39 cellular contexts compared by ENCODE assay signal in genomic region chr1:29895201-29895600, GRCh38.
"Had no signal": no experiment of that assay in that cellular context is flagged by ENCODE, and none has a peak within 500 bp of the region (broad histone marks: within the 10 kb centered on the region; RNA-seq: fewer than 3 reads in every experiment).

No MANE protein-coding gene starts in this region.

- ATAC-seq: activated CD4-positive, CD25-positive, alpha-beta regulatory T cell treated with anti-CD3 and anti-CD28 coated beads, Interleukin-2, amount 50 U/mL, for 24 hours; activated CD8-positive, alpha-beta memory T cell treated with anti-CD3 and anti-CD28 coated beads, Interleukin-2, amount 10 ng/mL, durations not matched to agents 7 days and 5 days; activated CD8-positive, alpha-beta T cell treated with anti-CD3 and anti-CD28 coated beads, Interleukin-2, amount 10 ng/mL, durations not matched to agents 7 days and 5 days; activated naive CD8-positive, alpha-beta T cell treated with anti-CD3 and anti-CD28 coated beads, Interleukin-2, amount 50 U/mL, for 24 hours; body of pancreas; effector memory CD8-positive, alpha-beta T cell; foreskin keratinocyte; gastrocnemius medialis; heart left ventricle; T-helper 17 cell had no signal

- H3K4me3 ChIP-seq: adrenal gland, body of pancreas, cardiac muscle cell, colonic mucosa, dorsolateral prefrontal cortex, esophagus muscularis mucosa, gastrocnemius medialis, heart left ventricle had no signal

- H3K27ac Mint-ChIP-seq: activated B cell treated with CpG ODN at 0.5 μM for 24 hours; activated CD4-positive, alpha-beta memory T cell treated with anti-CD3 and anti-CD28 coated beads for 36 hours; activated CD8-positive, alpha-beta memory T cell treated with anti-CD3 and anti-CD28 coated beads, Interleukin-2, amount 10 ng/mL, durations not matched to agents 7 days and 5 days; activated CD8-positive, alpha-beta T cell treated with anti-CD3 and anti-CD28 coated beads, Interleukin-2, amount 10 ng/mL, durations not matched to agents 7 days and 5 days; activated naive CD4-positive, alpha-beta T cell treated with anti-CD3 and anti-CD28 coated beads for 36 hours; activated naive CD4-positive, alpha-beta T cell treated with anti-CD3 and anti-CD28 coated beads, Interleukin-2, amount 50 U/mL, for 24 hours; activated naive CD8-positive, alpha-beta T cell treated with anti-CD3 and anti-CD28 coated beads for 36 hours; activated naive CD8-positive, alpha-beta T cell treated with anti-CD3 and anti-CD28 coated beads, Interleukin-2, amount 50 U/mL, for 24 hours; activated T-helper 1 cell treated with anti-CD3 and anti-CD28 coated beads, Interleukin-12 subunit alpha, Interleukin-12 subunit beta, Interleukin-2, Interleukin-4 antibody, amounts not matched to agents 30 ng/mL and 10 ng/mL and 1 ng/mL, durations not matched to agents 14 hours and 24 hours and 36 hours; activated T-helper 2 cell treated with anti-CD3 and anti-CD28 coated beads, Interferon-gamma antibody, Interleukin-2, Interleukin-4, amounts not matched to agents 10 μg/mL and 5 μg/mL and 100 μg/mL, durations not matched to agents 14 hours and 24 hours and 36 hours; dendritic cell treated with granulocyte-macrophage colony-stimulating factor and Interleukin-4, amounts not matched to agents 40 ng/mL and 50 ng/mL, for 4 days; effector memory CD8-positive, alpha-beta T cell; T-helper 17 cell; T-helper 2 cell treated with Interferon-gamma antibody and Interleukin-4, amounts not matched to agents 5 μg/mL and 100 μg/mL, for 36 hours had no signal

- H3K9me3 Mint-ChIP-seq: activated B cell treated with CpG ODN at 0.5 μM for 24 hours; activated CD4-positive, alpha-beta memory T cell treated with anti-CD3 and anti-CD28 coated beads for 36 hours; activated naive CD4-positive, alpha-beta T cell treated with anti-CD3 and anti-CD28 coated beads for 36 hours; activated naive CD4-positive, alpha-beta T cell treated with anti-CD3 and anti-CD28 coated beads, Interleukin-2, amount 50 U/mL, for 24 hours; activated naive CD8-positive, alpha-beta T cell treated with anti-CD3 and anti-CD28 coated beads for 36 hours; activated naive CD8-positive, alpha-beta T cell treated with anti-CD3 and anti-CD28 coated beads, Interleukin-2, amount 50 U/mL, for 24 hours; activated T-helper 1 cell treated with anti-CD3 and anti-CD28 coated beads, Interleukin-12 subunit alpha, Interleukin-12 subunit beta, Interleukin-2, Interleukin-4 antibody, amounts not matched to agents 30 ng/mL and 10 ng/mL and 1 ng/mL, durations not matched to agents 14 hours and 24 hours and 36 hours; activated T-helper 2 cell treated with anti-CD3 and anti-CD28 coated beads, Interferon-gamma antibody, Interleukin-2, Interleukin-4, amounts not matched to agents 10 μg/mL and 5 μg/mL and 100 μg/mL, durations not matched to agents 14 hours and 24 hours and 36 hours; dendritic cell treated with granulocyte-macrophage colony-stimulating factor and Interleukin-4, amounts not matched to agents 40 ng/mL and 50 ng/mL, for 4 days; effector memory CD8-positive, alpha-beta T cell; T-helper 2 cell treated with Interferon-gamma antibody and Interleukin-4, amounts not matched to agents 5 μg/mL and 100 μg/mL, for 36 hours had no signal

- H3K36me3 Mint-ChIP-seq: activated CD4-positive, alpha-beta memory T cell treated with anti-CD3 and anti-CD28 coated beads for 36 hours; activated CD8-positive, alpha-beta memory T cell treated with anti-CD3 and anti-CD28 coated beads, Interleukin-2, amount 10 ng/mL, durations not matched to agents 7 days and 5 days; activated naive CD4-positive, alpha-beta T cell treated with anti-CD3 and anti-CD28 coated beads, Interleukin-2, amount 50 U/mL, for 24 hours; activated naive CD8-positive, alpha-beta T cell treated with anti-CD3 and anti-CD28 coated beads for 36 hours had no signal

- DNase-seq: activated B cell treated with CpG ODN at 0.5 μM for 24 hours; activated CD4-positive, alpha-beta memory T cell treated with anti-CD3 and anti-CD28 coated beads for 36 hours; activated CD4-positive, alpha-beta T cell treated with anti-CD3 and anti-CD28 coated beads for 48 hours; activated CD8-positive, alpha-beta memory T cell treated with anti-CD3 and anti-CD28 coated beads, Interleukin-2, amount 10 ng/mL, durations not matched to agents 7 days and 5 days; activated CD8-positive, alpha-beta memory T cell treated with anti-CD3 and anti-CD28 coated beads, Interleukin-2, amount 50 U/mL, for 4 hours; activated CD8-positive, alpha-beta T cell treated with anti-CD3 and anti-CD28 coated beads, Interleukin-2, amount 10 ng/mL, durations not matched to agents 7 days and 5 days; activated effector memory CD4-positive, alpha-beta T cell treated with anti-CD3 and anti-CD28 coated beads, Interleukin-2, amount 50 U/mL, for 16 hours; activated naive CD4-positive, alpha-beta T cell treated with anti-CD3 and anti-CD28 coated beads for 36 hours; activated naive CD8-positive, alpha-beta T cell treated with anti-CD3 and anti-CD28 coated beads for 36 hours; activated naive CD8-positive, alpha-beta T cell treated with anti-CD3 and anti-CD28 coated beads, Interleukin-2, amount 50 U/mL, for 24 hours; activated T-cell treated with anti-CD3 and anti-CD28 coated beads, Interleukin-2, amount 50 U/mL, for 1 hour; activated T-cell treated with anti-CD3 and anti-CD28 coated beads, Interleukin-2, amount 50 U/mL, for 48 hours; amygdala; aorta; body of pancreas; central memory CD4-positive, alpha-beta T cell; cerebellar nuclear complex; colonic mucosa; dorsolateral prefrontal cortex; effector CD4-positive, alpha-beta T cell; effector memory CD8-positive, alpha-beta T cell; erythroblast; foreskin keratinocyte; gastrocnemius medialis; glutamatergic neuron; heart left ventricle; T-helper 1 cell; T-helper 17 cell; T1000; WERI-Rb-1 had no signal

- H3K36me3 ChIP-seq: adrenal gland, cardiac muscle cell, colonic mucosa, esophagus muscularis mucosa, gastrocnemius medialis, heart left ventricle, WERI-Rb-1 had no signal

- H3K9me3 ChIP-seq: adrenal gland, body of pancreas, colonic mucosa, esophagus muscularis mucosa, gastrocnemius medialis, heart left ventricle had no signal

- H3K4me1 Mint-ChIP-seq: activated B cell treated with CpG ODN at 0.5 μM for 24 hours; activated CD8-positive, alpha-beta memory T cell treated with anti-CD3 and anti-CD28 coated beads, Interleukin-2, amount 10 ng/mL, durations not matched to agents 7 days and 5 days; activated naive CD4-positive, alpha-beta T cell treated with anti-CD3 and anti-CD28 coated beads, Interleukin-2, amount 50 U/mL, for 24 hours; activated naive CD8-positive, alpha-beta T cell treated with anti-CD3 and anti-CD28 coated beads for 36 hours; activated naive CD8-positive, alpha-beta T cell treated with anti-CD3 and anti-CD28 coated beads, Interleukin-2, amount 50 U/mL, for 24 hours had no signal

- H3K4me3 Mint-ChIP-seq: activated B cell treated with CpG ODN at 0.5 μM for 24 hours; activated CD4-positive, alpha-beta memory T cell treated with anti-CD3 and anti-CD28 coated beads for 36 hours; activated CD8-positive, alpha-beta memory T cell treated with anti-CD3 and anti-CD28 coated beads, Interleukin-2, amount 10 ng/mL, durations not matched to agents 7 days and 5 days; activated CD8-positive, alpha-beta T cell treated with anti-CD3 and anti-CD28 coated beads, Interleukin-2, amount 10 ng/mL, durations not matched to agents 7 days and 5 days; activated naive CD4-positive, alpha-beta T cell treated with anti-CD3 and anti-CD28 coated beads for 36 hours; activated naive CD4-positive, alpha-beta T cell treated with anti-CD3 and anti-CD28 coated beads, Interleukin-2, amount 50 U/mL, for 24 hours; activated naive CD8-positive, alpha-beta T cell treated with anti-CD3 and anti-CD28 coated beads for 36 hours; activated naive CD8-positive, alpha-beta T cell treated with anti-CD3 and anti-CD28 coated beads, Interleukin-2, amount 50 U/mL, for 24 hours; activated T-helper 1 cell treated with anti-CD3 and anti-CD28 coated beads, Interleukin-12 subunit alpha, Interleukin-12 subunit beta, Interleukin-2, Interleukin-4 antibody, amounts not matched to agents 30 ng/mL and 10 ng/mL and 1 ng/mL, durations not matched to agents 14 hours and 24 hours and 36 hours; dendritic cell treated with granulocyte-macrophage colony-stimulating factor and Interleukin-4, amounts not matched to agents 40 ng/mL and 50 ng/mL, for 4 days; effector memory CD8-positive, alpha-beta T cell; T-helper 17 cell; T-helper 2 cell treated with Interferon-gamma antibody and Interleukin-4, amounts not matched to agents 5 μg/mL and 100 μg/mL, for 36 hours had no signal

- H3K4me1 ChIP-seq: adrenal gland, body of pancreas, colonic mucosa, foreskin keratinocyte had no signal

- H3K27ac ChIP-seq: adrenal gland, body of pancreas, cardiac muscle cell, colonic mucosa, dorsolateral prefrontal cortex, esophagus muscularis mucosa, foreskin keratinocyte, gastrocnemius medialis, heart left ventricle, WERI-Rb-1 had no signal
